In genomic region chr1:236753554-236753953, GRCh38 we compare ENCODE assay signal across 8 cellular contexts. TPM values are rescaled to one million over a fixed set of nuclear protein-coding genes. Genes with fewer than 3 reads are reported as not detected.
DNase-seq lines count a peak whose midpoint lies in the region; ATAC-seq and TF ChIP-seq lines count a peak whose summit lies in the region.

No MANE protein-coding gene starts in this region.

- no peaks in the 10 kb centered on the region for H3K27me3 ChIP-seq in heart left ventricle

- no peak overlapping the region for H3K4me3 ChIP-seq in heart left ventricle

- ATAC-seq in heart left ventricle (peak; percentile 33 to 66 (median 50)), GM18867 (IDR thresholded peaks at IDR 0.05; ENCODE audit: unreplicated experiment) (no peak), GM19351 (IDR thresholded peaks at IDR 0.05; ENCODE audit: unreplicated experiment) (no peak)

- peak; percentile 42 for DNase-seq in H4 (ENCODE audit: low spot score)
- peak; percentile 38 for DNase-seq in RPMI8226
- no peak for DNase-seq in heart left ventricle
- DNase-seq in GM19238 (ENCODE audit: insufficient read length, low spot score) = no peak
- no peak for DNase-seq in central memory CD4-positive, alpha-beta T cell

- peaks cover 0 to 84% (median 42%) of the 10 kb centered on the region in 9 donors for H3K36me3 ChIP-seq in heart left ventricle

- TF ChIP-seq POLR2A in heart left ventricle (IDR thresholded peaks at IDR 0.05) = no peak

- TF ChIP-seq CTCF in 22Rv1 (IDR thresholded peaks at IDR 0.05) (peak; percentile 66), heart left ventricle (IDR thresholded peaks at IDR 0.05) (peak in 4 of 12 donors; percentile 15 to 41 (median 25))

- peaks cover 0 to 44% (median 8%) of the 10 kb centered on the region in 12 donors for H3K4me1 ChIP-seq in heart left ventricle

- H3K27ac ChIP-seq in 22Rv1 = no peak overlapping the region
- H3K27ac ChIP-seq in heart left ventricle = peak overlapping the region in 9 of 12 donors; percentile 38 to 73 (median 60)

- 34 to 47% (median 36%) methylated on average over 4 of the region's 4 CpGs for WGBS in heart left ventricle, 4 donors

- intact Hi-C loops in heart left ventricle (cut with DNase I) = no loop called here

- no peaks in the 10 kb centered on the region for H3K9me3 ChIP-seq in heart left ventricle

RNA-seq across cellular contexts. Expression of gene MTR, which starts 41.5 kb away (rescaled TPM):
- 8.4 and 11.3 TPM in 2 replicates for total RNA-seq in H4 (2014; rRNA removed; shearing (Covaris generic))
- 10 to 100 TPM; 30.8 to 84.2 (median 51.4) TPM for total RNA-seq in heart left ventricle
- 10 to 100 TPM; 11.8 to 12.8 TPM for polyA plus RNA-seq in heart left ventricle

Comparison
In these comparisons a context has a peak if more than half of its experiments do, and no peak if none do; other contexts are left out.
1. DNase-seq: peak in H4 (single experiment) and RPMI8226 (single experiment); none in heart left ventricle (0 of 5), GM19238 (single experiment) and central memory CD4-positive, alpha-beta T cell (single experiment).
2. ATAC-seq: peak in heart left ventricle (4 of 4); none in GM18867 (single experiment) and GM19351 (single experiment).